ENCODE assay signal across 28 cellular contexts in genomic region chrX:136480383-136480782, GRCh38. TPM values are rescaled to one million over a fixed set of nuclear protein-coding genes. Genes with fewer than 3 reads are reported as not detected.
A peak's percentile ranks its signal among the peaks of the same experiment; 100 is the strongest.
DNase-seq lines count a peak whose midpoint lies in the region; ATAC-seq and TF ChIP-seq lines count a peak whose summit lies in the region.
"Had no signal": no experiment of that assay in that cellular context is flagged by ENCODE, and none has a peak within 500 bp of the region (broad histone marks: within the 10 kb centered on the region; RNA-seq: fewer than 3 reads in every experiment).

No MANE protein-coding gene starts in this region.

- intact Hi-C loops in Right ventricle myocardium inferior (cut with DNase I) = no loop called here
- intact Hi-C loops in aorta (cut with DNase I) = no loop called here
- intact Hi-C loops in esophagus squamous epithelium (cut with DNase I) = no loop called here

- H3K9me3 ChIP-seq in right atrium auricular region = no peaks in the 10 kb centered on the region
- no peaks in the 10 kb centered on the region for H3K9me3 ChIP-seq in HEK293 (ENCODE audit: control insufficient read depth, insufficient read depth, low read depth, low read length)
- H3K9me3 ChIP-seq in aorta (ENCODE audit: control insufficient read depth, low read length) = no peaks in the 10 kb centered on the region
- H3K9me3 ChIP-seq in esophagus squamous epithelium = no peaks in the 10 kb centered on the region
- H3K9me3 ChIP-seq in SJCRH30 (replicated peaks) = no peaks in the 10 kb centered on the region
- H3K9me3 ChIP-seq: SK-N-SH had no signal

- H3K4me1 Mint-ChIP-seq in central memory CD8-positive, alpha-beta T cell = no peaks in the 10 kb centered on the region

- TF ChIP-seq POLR2A in esophagus squamous epithelium (IDR thresholded peaks at IDR 0.05) = no peak

- no peaks in the 10 kb centered on the region for H3K9me3 Mint-ChIP-seq in central memory CD8-positive, alpha-beta T cell
- H3K9me3 Mint-ChIP-seq: CD4-positive, CD25-positive, alpha-beta regulatory T cell had no signal

- peak overlapping the region; percentile 39 for H3K27ac Mint-ChIP-seq in central memory CD8-positive, alpha-beta T cell (ENCODE audit: low read depth)
- H3K27ac Mint-ChIP-seq: CD4-positive, CD25-positive, alpha-beta regulatory T cell had no signal

- POLR2A ChIA-PET in HEK293 (lab: Yijun Ruan, JAX) = no interaction called here

- H3K27ac ChIP-seq in right atrium auricular region (no peak overlapping the region), HEK293 (ENCODE audit: extremely low read depth, low read depth, low read length) (no peak overlapping the region; the same call in 1 of the 2 replicates), aorta (ENCODE audit: low read depth in 1 of 2, low read length in 2 of 2) (no peak overlapping the region), esophagus squamous epithelium (no peak overlapping the region), SJCRH30 (no peak overlapping the region)
- H3K27ac ChIP-seq: RWPE1 had no signal

- H3K4me3 ChIP-seq in right atrium auricular region (no peak overlapping the region), HEK293 (ENCODE audit: low read depth, low read length) (no peak overlapping the region), aorta (ENCODE audit: low read length in 2 of 2) (no peak overlapping the region), esophagus squamous epithelium (no peak overlapping the region), SJCRH30 (no peak overlapping the region)
- H3K4me3 ChIP-seq: GM12878, K562 had no signal

- no peaks in the 10 kb centered on the region for H3K36me3 ChIP-seq in right atrium auricular region
- no peaks in the 10 kb centered on the region for H3K36me3 ChIP-seq in HEK293 (ENCODE audit: control insufficient read depth in 2 of 2, insufficient read depth in 1 of 2, low read length in 2 of 2)
- H3K36me3 ChIP-seq in aorta (ENCODE audit: control insufficient read depth in 1 of 2, insufficient read depth in 2 of 2, low read length in 1 of 2) = no peaks in the 10 kb centered on the region
- no peaks in the 10 kb centered on the region for H3K36me3 ChIP-seq in esophagus squamous epithelium
- H3K36me3 ChIP-seq in SJCRH30 = no peaks in the 10 kb centered on the region

- H3K4me3 Mint-ChIP-seq in central memory CD8-positive, alpha-beta T cell = no peak overlapping the region
- H3K4me3 Mint-ChIP-seq: CD4-positive, CD25-positive, alpha-beta regulatory T cell had no signal

- no peaks in the 10 kb centered on the region for H3K36me3 Mint-ChIP-seq in central memory CD8-positive, alpha-beta T cell (ENCODE audit: insufficient read depth)
- H3K36me3 Mint-ChIP-seq: CD4-positive, CD25-positive, alpha-beta regulatory T cell had no signal

- no peak for TF ChIP-seq CTCF in right atrium auricular region (IDR thresholded peaks at IDR 0.05)
- TF ChIP-seq CTCF in HEK293 (tag by site-specific recombination; IDR thresholded peaks at IDR 0.05) = no peak
- TF ChIP-seq CTCF in esophagus squamous epithelium (IDR thresholded peaks at IDR 0.05) = no peak

- 5 to 9% methylated on average over 4 of the region's 4 CpGs for WGBS in aorta, 2 donors
- WGBS in esophagus squamous epithelium, 2 donors = 30 to 53% methylated on average over 3 to 4 of the region's 4 CpGs

- CTCF ChIA-PET in HEK293 (lab: Yijun Ruan, JAX) = no interaction called here

- no peaks in the 10 kb centered on the region for H3K4me1 ChIP-seq in right atrium auricular region
- 0 out of 2 replicates have a peak, but pooled peaks cover 4% of the 10 kb centered on the region for H3K4me1 ChIP-seq in HEK293 (ENCODE audit: control insufficient read depth, insufficient read depth, low read length)
- peaks cover 0 to 3% of the 10 kb centered on the region in 2 donors for H3K4me1 ChIP-seq in aorta (ENCODE audit: control insufficient read depth in 1 of 2, insufficient read depth in 2 of 2, low read length in 2 of 2)
- peaks cover 0 to 15% (median 0%) of the 10 kb centered on the region in 3 donors for H3K4me1 ChIP-seq in esophagus squamous epithelium
- no peaks in the 10 kb centered on the region for H3K4me1 ChIP-seq in SJCRH30

- H3K27me3 ChIP-seq in right atrium auricular region (no peaks in the 10 kb centered on the region), aorta (ENCODE audit: control insufficient read depth in 1 of 2, insufficient read depth in 2 of 2, low read length in 1 of 2) (no peaks in the 10 kb centered on the region), esophagus squamous epithelium (no peaks in the 10 kb centered on the region), SJCRH30 (no peaks in the 10 kb centered on the region)

- ATAC-seq in Right ventricle myocardium inferior (peak; percentile 23), aorta (ENCODE audit: low FRiP score) (peak; percentile 57), GM19324 (IDR thresholded peaks at IDR 0.05; ENCODE audit: low FRiP score, unreplicated experiment) (no peak)
- ATAC-seq in central memory CD8-positive, alpha-beta T cell (replicated peaks; ENCODE audit: extremely low read depth, poor library complexity, severe bottlenecking) = no peak
- ATAC-seq: GM12878, K562 had no signal

- DNase-seq in Right ventricle myocardium inferior (ENCODE audit: missing footprints) (no peak), right atrium auricular region (ENCODE audit: low spot score) (no peak), aorta (no peak), esophagus squamous epithelium (lab: John Stamatoyannopoulos, UW) (no peak), SJCRH30 (no peak)
- DNase-seq in central memory CD8-positive, alpha-beta T cell (ENCODE audit: low spot score in 2 of 2) = no peak
- DNase-seq: 8988T; CD4-positive, CD25-positive, alpha-beta regulatory T cell; GDM1; Kasumi-1; NCI-H1092 treated with DMSO at 0.1 percent for 48 hours; NCI-H146; NCI-H1930; NCI-H2171; NCI-H226; NCI-H510A; NCI-H69; SIG-M5; SK-N-SH; SW 1271 had no signal

- H3K27me3 Mint-ChIP-seq in central memory CD8-positive, alpha-beta T cell = peaks cover 9% of the 10 kb centered on the region

TF ChIP-seq in HEK293, 187 proteins besides CTCF, POLR2A, EP300 and RAD21:
- TF ChIP-seq, protein P1, sequence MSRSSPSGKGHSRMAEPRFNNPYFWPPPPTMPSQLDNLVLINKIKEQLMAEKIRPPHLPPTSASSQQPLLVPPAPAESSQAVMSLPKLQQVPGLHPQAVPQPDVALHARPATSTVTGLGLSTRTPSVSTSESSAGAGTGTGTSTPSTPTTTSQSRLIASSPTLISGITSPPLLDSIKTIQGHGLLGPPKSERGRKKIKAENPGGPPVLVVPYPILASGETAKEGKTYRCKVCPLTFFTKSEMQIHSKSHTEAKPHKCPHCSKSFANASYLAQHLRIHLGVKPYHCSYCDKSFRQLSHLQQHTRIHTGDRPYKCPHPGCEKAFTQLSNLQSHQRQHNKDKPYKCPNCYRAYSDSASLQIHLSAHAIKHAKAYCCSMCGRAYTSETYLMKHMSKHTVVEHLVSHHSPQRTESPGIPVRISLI (tag by site-specific recombination; IDR thresholded peaks at IDR 0.05) = no peak
- TF ChIP-seq ZNF558 (tag by site-specific recombination; IDR thresholded peaks at IDR 0.05) = no peak
- TF ChIP-seq, protein P2, sequence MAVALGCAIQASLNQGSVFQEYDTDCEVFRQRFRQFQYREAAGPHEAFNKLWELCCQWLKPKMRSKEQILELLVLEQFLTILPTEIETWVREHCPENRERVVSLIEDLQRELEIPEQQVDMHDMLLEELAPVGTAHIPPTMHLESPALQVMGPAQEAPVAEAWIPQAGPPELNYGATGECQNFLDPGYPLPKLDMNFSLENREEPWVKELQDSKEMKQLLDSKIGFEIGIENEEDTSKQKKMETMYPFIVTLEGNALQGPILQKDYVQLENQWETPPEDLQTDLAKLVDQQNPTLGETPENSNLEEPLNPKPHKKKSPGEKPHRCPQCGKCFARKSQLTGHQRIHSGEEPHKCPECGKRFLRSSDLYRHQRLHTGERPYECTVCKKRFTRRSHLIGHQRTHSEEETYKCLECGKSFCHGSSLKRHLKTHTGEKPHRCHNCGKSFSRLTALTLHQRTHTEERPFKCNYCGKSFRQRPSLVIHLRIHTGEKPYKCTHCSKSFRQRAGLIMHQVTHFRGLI (tag by site-specific recombination; IDR thresholded peaks at IDR 0.05) = peak; percentile 100

RNA-seq across cellular contexts. Expression of gene BRS3, which starts 7.4 kb away (rescaled TPM):
- total RNA-seq in Right ventricle myocardium inferior (not detected), right atrium auricular region (not detected), aorta (not detected), esophagus squamous epithelium (not detected)
- not detected for polyA plus RNA-seq in aorta
- not detected in 2 replicates for total RNA-seq in SJCRH30 (2014; rRNA removed; shearing (Covaris generic))
- total RNA-seq: CD4-positive, CD25-positive, alpha-beta regulatory T cell; GM12878; H1; K562; M059J had no signal
- polyA plus RNA-seq: BJ; CD4-positive, CD25-positive, alpha-beta regulatory T cell; GM12878; H1; K562; SK-N-SH had no signal

RNA-seq across cellular contexts. Expression of gene HTATSF1, which starts 17.0 kb away (rescaled TPM):
- total RNA-seq in Right ventricle myocardium inferior = 57.3 TPM
- 10 to 100 TPM; 61.5 to 76.2 TPM for total RNA-seq in right atrium auricular region
- total RNA-seq in aorta = 10 to 100 TPM; 28.0 to 28.1 TPM
- polyA plus RNA-seq in aorta = 10 to 100 TPM; 32.3 to 65.4 TPM
- 10 to 100 TPM; 23.5 to 46.9 (median 41.9) TPM for total RNA-seq in esophagus squamous epithelium
- 81.6 and 88.0 TPM in 2 replicates for total RNA-seq in SJCRH30 (2014; rRNA removed; shearing (Covaris generic))

RNA-seq across cellular contexts. Expression of gene VGLL1, which starts 51.6 kb away (rescaled TPM):
- total RNA-seq in Right ventricle myocardium inferior (not detected), right atrium auricular region (not detected), aorta (not detected), esophagus squamous epithelium (1 to 10 TPM in 1 of 4 donors, under 1 TPM in 2, not detected in 1; 0.48 to 1.2 (median 0.76) TPM)
- not detected for polyA plus RNA-seq in aorta
- not detected in 2 replicates for total RNA-seq in SJCRH30 (2014; rRNA removed; shearing (Covaris generic))
- total RNA-seq: CD4-positive, CD25-positive, alpha-beta regulatory T cell; GM12878; H1; K562; M059J had no signal
- polyA plus RNA-seq: BJ; CD4-positive, CD25-positive, alpha-beta regulatory T cell; GM12878; H1; K562; SK-N-SH had no signal

Comparison
In these comparisons a context has a peak if more than half of its experiments do, and no peak if none do; other contexts are left out.
1. ATAC-seq: peak in Right ventricle myocardium inferior (single experiment) and aorta (single experiment); none in central memory CD8-positive, alpha-beta T cell (single experiment) and GM19324 (single experiment).